19 cellular contexts compared by ENCODE assay signal in genomic region chr22:23072911-23073491, GRCh38. TPM values are rescaled to one million over a fixed set of nuclear protein-coding genes. Genes with fewer than 3 reads are reported as not detected.
DNase-seq lines count a peak whose midpoint lies in the region; ATAC-seq, FAIRE-seq and TF ChIP-seq lines count a peak whose summit lies in the region.
"Had no signal": no experiment of that assay in that cellular context is flagged by ENCODE, and none has a peak within 500 bp of the region (broad histone marks: within the 10 kb centered on the region; RNA-seq: fewer than 3 reads in every experiment).

No MANE protein-coding gene starts in this region.

- H3K36me3 ChIP-seq in GM23338 (ENCODE audit: insufficient read depth) (no peaks in the 10 kb centered on the region), astrocyte (ENCODE audit: insufficient read depth, low read length) (no peaks in the 10 kb centered on the region), kidney (ENCODE audit: control insufficient read depth in 1 of 2, insufficient read depth in 2 of 2, low read length in 2 of 2) (no peaks in the 10 kb centered on the region)
- H3K36me3 ChIP-seq: heart right ventricle, tibial artery had no signal

- no peaks in the 10 kb centered on the region; the same call in 2 of the 3 replicates for H3K36me3 Mint-ChIP-seq in GM23338 (ENCODE audit: low read depth)
- H3K36me3 Mint-ChIP-seq in astrocyte (ENCODE audit: low read depth, unreplicated experiment): no peaks in the 10 kb centered on the region

- H2AFZ ChIP-seq in GM23338: no peak overlapping the region
- H2AFZ ChIP-seq in astrocyte (ENCODE audit: low read depth, low read length): no peak overlapping the region

- peak; percentile 64 for DNase-seq in GM23338 (ENCODE audit: low spot score)
- no peak for DNase-seq in astrocyte (ENCODE audit: low read depth)
- peak; percentile 39 for DNase-seq in kidney
- peak; percentile 42 for DNase-seq in sciatic nerve (ENCODE audit: low spot score)
- no peak for DNase-seq in anterior cingulate cortex (lab: John Stamatoyannopoulos, UW)
- no peak for DNase-seq in CD1c-positive myeloid dendritic cell (ENCODE audit: extremely low spot score)
- DNase-seq: activated naive CD4-positive, alpha-beta T cell treated with Interleukin-2 at 50 U/mL for 16 hours; C1 segment of cervical spinal cord; NCI-H1436 treated with DMSO at 0.1 percent for 48 hours; NCI-H345; NK-92 treated with Interleukin-12 subunit alpha and Interleukin-12 subunit beta, amount 100 ng/mL, for 24 hours; SHP77 had no signal

- H3K4me1 ChIP-seq in GM23338 (ENCODE audit: insufficient read depth) (peaks cover 8% of the 10 kb centered on the region), astrocyte (ENCODE audit: insufficient read depth, low read length) (peaks cover 13% of the 10 kb centered on the region), kidney (ENCODE audit: control insufficient read depth in 1 of 2, insufficient read depth in 1 of 2, low read depth in 1 of 2, low read length in 2 of 2) (peaks cover 0 to 7% of the 10 kb centered on the region in 2 donors)

- H3K4me1 Mint-ChIP-seq in GM23338 (peaks cover 24% of the 10 kb centered on the region), astrocyte (ENCODE audit: low read depth, unreplicated experiment) (peaks cover 6% of the 10 kb centered on the region)

- H3K4me3 ChIP-seq in GM23338 (no peak overlapping the region), astrocyte (ENCODE audit: insufficient read depth, low read depth, low read length) (no peak overlapping the region), kidney (ENCODE audit: low read length in 2 of 2) (no peak overlapping the region)
- H3K4me3 ChIP-seq: heart right ventricle, tibial artery had no signal

- H3K9ac ChIP-seq in astrocyte (ENCODE audit: low read length) (no peak overlapping the region), kidney (ENCODE audit: low read length in 2 of 2) (no peak overlapping the region)

- no peak for ATAC-seq in GM23338
- no peak for ATAC-seq in sciatic nerve
- no peak for ATAC-seq in GM21576 (IDR thresholded peaks at IDR 0.05; ENCODE audit: unreplicated experiment)
- ATAC-seq: activated CD4-positive, CD25-positive, alpha-beta regulatory T cell treated with anti-CD3 and anti-CD28 coated beads, Interleukin-2, amount 50 U/mL, for 24 hours; heart right ventricle; stimulated activated effector memory CD8-positive, alpha-beta T cell treated with anti-CD3 and anti-CD28 coated beads, Interleukin-12 subunit alpha, Interleukin-12 subunit beta, amount 100 ng/mL, for 72 hours had no signal

- H3K9me3 Mint-ChIP-seq in GM23338 (no peaks in the 10 kb centered on the region; the same call in 2 of the 3 replicates), astrocyte (ENCODE audit: unreplicated experiment) (peaks cover 2% of the 10 kb centered on the region)
- H3K9me3 Mint-ChIP-seq: stimulated activated effector memory CD8-positive, alpha-beta T cell treated with anti-CD3 and anti-CD28 coated beads, Interleukin-12 subunit alpha, Interleukin-12 subunit beta, amount 100 ng/mL, for 72 hours had no signal

- no peak for FAIRE-seq in astrocyte (lab: Jason Lieb, UNC)
- FAIRE-seq in kidney (lab: Jason Lieb, UNC): no peak
- FAIRE-seq: islet of Langerhans had no signal

- H3K27ac Mint-ChIP-seq in GM23338 (no peak overlapping the region), astrocyte (ENCODE audit: unreplicated experiment) (no peak overlapping the region)

- H3K27me3 Mint-ChIP-seq in GM23338 (ENCODE audit: insufficient read depth, low read depth, poor library complexity): peaks cover 39% of the 10 kb centered on the region
- H3K27me3 Mint-ChIP-seq in astrocyte (ENCODE audit: low read depth, unreplicated experiment): peaks cover 60% of the 10 kb centered on the region
- H3K27me3 Mint-ChIP-seq: brain had no signal

- no peaks in the 10 kb centered on the region for H3K9me3 ChIP-seq in astrocyte (ENCODE audit: insufficient read depth, low read depth, low read length)
- H3K9me3 ChIP-seq in kidney (ENCODE audit: control insufficient read depth in 1 of 2, low read length in 2 of 2): no peaks in the 10 kb centered on the region
- H3K9me3 ChIP-seq: heart right ventricle, tibial artery had no signal

- H3K79me2 ChIP-seq in GM23338 (replicated peaks; ENCODE audit: insufficient read depth) (no peaks in the 10 kb centered on the region), astrocyte (ENCODE audit: insufficient read depth, low read length) (no peaks in the 10 kb centered on the region)

- intact Hi-C loops in kidney (cut with DNase I) (no loop called here), sciatic nerve (cut with DNase I) (no loop called here)

- no peaks in the 10 kb centered on the region for H4K20me1 ChIP-seq in GM23338 (replicated peaks; ENCODE audit: insufficient read depth)
- peaks cover 19% of the 10 kb centered on the region for H4K20me1 ChIP-seq in astrocyte (ENCODE audit: insufficient read depth, low read length)

- no peak overlapping the region for H3K27ac ChIP-seq in GM23338 (ENCODE audit: low read depth)
- H3K27ac ChIP-seq in astrocyte (ENCODE audit: low read depth, low read length): peak overlapping the region; percentile 53
- H3K27ac ChIP-seq in kidney (ENCODE audit: low read depth in 2 of 2, low read length in 2 of 2): no peak overlapping the region
- H3K27ac ChIP-seq: heart right ventricle, tibial artery had no signal

- H3K4me3 Mint-ChIP-seq in GM23338: no peak overlapping the region
- no peak overlapping the region for H3K4me3 Mint-ChIP-seq in astrocyte (ENCODE audit: unreplicated experiment)
- H3K4me3 Mint-ChIP-seq: stimulated activated effector memory CD8-positive, alpha-beta T cell treated with anti-CD3 and anti-CD28 coated beads, Interleukin-12 subunit alpha, Interleukin-12 subunit beta, amount 100 ng/mL, for 72 hours had no signal

- H3K4me2 ChIP-seq in GM23338 (no peak overlapping the region), astrocyte (ENCODE audit: low read length) (peak overlapping the region; percentile 82)

- H3K27me3 ChIP-seq in GM23338 (ENCODE audit: insufficient read depth) (peaks cover 38% of the 10 kb centered on the region), astrocyte (ENCODE audit: insufficient read depth, low read length) (peaks cover 2% of the 10 kb centered on the region)
- H3K27me3 ChIP-seq: tibial artery had no signal

- TF ChIP-seq CTCF in GM23338 (conservative IDR thresholded peaks at IDR 0.05; ENCODE audit: low read depth in 2 of 2) (no peak), astrocyte (IDR thresholded peaks at IDR 0.05; ENCODE audit: insufficient read depth, low read depth, low read length) (no peak), kidney (IDR thresholded peaks at IDR 0.05; ENCODE audit: borderline replicate concordance, extremely low read depth, insufficient read depth) (no peak)

- H3K9me2 ChIP-seq in GM23338 (ENCODE audit: insufficient read depth): peaks cover 3% of the 10 kb centered on the region; the same call in 1 of the 2 replicates

- no peaks in the 10 kb centered on the region for H3F3A ChIP-seq in GM23338 (replicated peaks; ENCODE audit: low read depth)

TF ChIP-seq in GM23338, 12 proteins besides CTCF, POLR2A, EP300 and RAD21 (continues in another document):
- TF ChIP-seq REST (IDR thresholded peaks at IDR 0.05; ENCODE audit: unreplicated experiment) (no peak), CREB1 (CRISPR knock-in tag; IDR thresholded peaks at IDR 0.05; ENCODE audit: low read depth) (no peak), EZH2phosphoT487 (IDR thresholded peaks at IDR 0.05; ENCODE audit: unreplicated experiment) (no peak)

RNA-seq across cellular contexts. Expression of gene GNAZ, which starts 2.7 kb away (rescaled TPM):
- 9.9 and 11.1 TPM in 2 replicates for total RNA-seq in GM23338 (2014; rRNA removed; shearing (Covaris generic))
- polyA plus RNA-seq in GM23338 (2016; fragmentation: Nextera tagmentation; extraction: Ambion mirVana) (2.9 TPM in 2 replicates), kidney (ENCODE audit: insufficient read depth, low read depth, low replicate concordance) (3.7 TPM)
- total RNA-seq in astrocyte (0.96 and 1.1 TPM in 2 replicates), kidney (5.7 TPM), sciatic nerve (22.8 TPM)

Comparison
In these comparisons a context has a peak if more than half of its experiments do, and no peak if none do; other contexts are left out.
1. DNase-seq: peak in GM23338 (single experiment), kidney (single experiment) and sciatic nerve (single experiment); none in astrocyte (single experiment), anterior cingulate cortex (0 of 58) and CD1c-positive myeloid dendritic cell (single experiment).